In genomic region chrX:10492250-10492649, GRCh38 we compare ENCODE assay signal across 26 cellular contexts.
"Had no signal": no experiment of that assay in that cellular context is flagged by ENCODE, and none has a peak within 500 bp of the region (broad histone marks: within the 10 kb centered on the region; RNA-seq: fewer than 3 reads in every experiment).

No MANE protein-coding gene starts in this region.

- H3K4me1 ChIP-seq: body of pancreas, esophagus squamous epithelium had no signal

- H3K4me3 ChIP-seq: body of pancreas, esophagus squamous epithelium had no signal

- FAIRE-seq: TTC549 had no signal

- H3K27me3 ChIP-seq: body of pancreas, esophagus squamous epithelium had no signal

- ATAC-seq: activated T-cell treated with anti-CD3 and anti-CD28 coated beads, Interleukin-2, amount 50 U/mL, for 72 hours; body of pancreas; effector memory CD8-positive, alpha-beta T cell; WTC11 had no signal

- DNase-seq: activated CD4-positive, alpha-beta memory T cell treated with anti-CD3 and anti-CD28 coated beads, Interleukin-2, amount 10 ng/mL, durations not matched to agents 7 days and 5 days; activated CD4-positive, alpha-beta T cell treated with anti-CD3 and anti-CD28 coated beads for 1 hour; activated CD4-positive, alpha-beta T cell treated with anti-CD3 and anti-CD28 coated beads for 4 hours; activated CD4-positive, alpha-beta T cell treated with anti-CD3 and anti-CD28 coated beads, Interleukin-2, amount 10 ng/mL, durations not matched to agents 7 days and 5 days; activated CD4-positive, alpha-beta T cell treated with anti-CD3 and anti-CD28 coated beads, Interleukin-2, amount 50 U/mL, for 4 hours; activated CD8-positive, alpha-beta memory T cell treated with anti-CD3 and anti-CD28 coated beads, Interleukin-2, amount 50 U/mL, for 48 hours; activated gamma-delta T cell; activated naive CD4-positive, alpha-beta T cell treated with anti-CD3 and anti-CD28 coated beads, Interleukin-2, amount 50 U/mL, for 16 hours; activated naive CD4-positive, alpha-beta T cell treated with Interleukin-2 at 50 U/mL for 16 hours; activated T-cell treated with anti-CD3 and anti-CD28 coated beads for 4 hours; activated T-cell treated with anti-CD3 and anti-CD28 coated beads, Interleukin-2, amount 50 U/mL, for 24 hours; activated T-cell treated with anti-CD3 and anti-CD28 coated beads, Interleukin-2, amount 50 U/mL, for 72 hours; amniotic stem cell; anterior cingulate cortex; body of pancreas; cortex of kidney; dermis blood vessel endothelial cell; effector CD4-positive, alpha-beta T cell; effector memory CD8-positive, alpha-beta T cell; esophagus squamous epithelium; head of caudate nucleus; T-helper 2 cell had no signal

- H3K27ac ChIP-seq: body of pancreas, epithelial cell of prostate, esophagus squamous epithelium, VCaP had no signal

- H3K9me3 ChIP-seq: body of pancreas, esophagus squamous epithelium had no signal
